ENCODE assay signal across 8 cellular contexts in the genomic region with DNA sequence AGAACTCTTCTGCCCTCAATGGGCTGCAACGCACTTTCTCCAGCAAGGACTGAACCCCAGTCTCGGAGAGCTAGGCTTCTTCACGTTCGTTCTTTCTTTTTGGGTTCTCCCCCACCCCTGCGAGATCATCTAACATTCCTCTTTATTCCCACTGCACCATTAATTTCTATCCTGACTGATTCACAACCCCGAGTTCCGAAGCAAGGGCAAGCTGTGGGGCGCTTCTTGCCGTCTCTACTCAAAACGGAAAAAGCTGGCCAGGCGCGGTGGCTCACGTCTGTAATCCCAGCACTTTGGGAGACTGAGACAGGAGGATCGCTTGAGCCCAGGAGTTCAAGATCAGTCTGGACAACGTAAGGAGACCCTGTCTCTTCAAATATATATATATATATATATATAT. TPM values are rescaled to one million over a fixed set of nuclear protein-coding genes. Genes with fewer than 3 reads are reported as not detected.
A peak's percentile ranks its signal among the peaks of the same experiment; 100 is the strongest.
DNase-seq lines count a peak whose midpoint lies in the region; ATAC-seq and TF ChIP-seq lines count a peak whose summit lies in the region.

No MANE protein-coding gene starts in this region.

- H3K36me3 ChIP-seq in left ventricle myocardium inferior (no peaks in the 10 kb centered on the region), mammary epithelial cell (ENCODE audit: insufficient read depth, low read length) (no peaks in the 10 kb centered on the region), vagina (no peaks in the 10 kb centered on the region)

- H3K79me2 ChIP-seq in mammary epithelial cell (ENCODE audit: insufficient read depth, low read length), result no peaks in the 10 kb centered on the region

- CTCF ChIA-PET in mammary epithelial cell (lab: Charles Lee; ENCODE audit: low non-redundant PET), result interaction anchor here (0.5 to 1.4 kb wide), 15 partner anchors 28 to 524 kb away, joined by 3 to 9 read pairs (median 4); a partner anchor contains a TSS

- intact Hi-C loops in left ventricle myocardium inferior (cut with micrococcal nuclease) (no loop called here), Right ventricle myocardium inferior (cut with DNase I) (loop anchor here (1.0 to 2.0 kb wide), 3 partner anchors 72 to 229 kb away; no protein-coding TSS in a partner anchor), mammary epithelial cell (cut with micrococcal nuclease) (loop anchor here (2.0 kb wide), 1 partner anchor 51 kb away; no protein-coding TSS in a partner anchor), vagina (cut with DNase I) (no loop called here)

- in situ Hi-C loops in mammary epithelial cell (cut with MboI; ENCODE audit: low sequenced_read_pairs in 2 of 2), result loop anchor here in 1 of 2 donors (5.0 kb wide), 1 partner anchor 236 kb away; no protein-coding TSS in a partner anchor

- no TSS peak for BruUV-seq in mammary epithelial cell (replicated peaks; lab: Mats Ljungman, UMichigan)

- no peak overlapping the region for H3K9ac ChIP-seq in mammary epithelial cell (ENCODE audit: insufficient read depth, low read length)

- H3K9me3 Mint-ChIP-seq in mesothelial cell of epicardium, result no peaks in the 10 kb centered on the region

- H3K4me2 ChIP-seq in mammary epithelial cell (ENCODE audit: insufficient read depth, low read depth, low read length), result peak overlapping the region; percentile 70

- H3K27ac Mint-ChIP-seq in mesothelial cell of epicardium, result peak overlapping the region; percentile 86

- H3K27ac ChIP-seq in left ventricle myocardium inferior (replicated peaks) (peak overlapping the region; percentile 92), mammary epithelial cell (ENCODE audit: insufficient read depth, low read depth, low read length) (no peak overlapping the region), vagina (peak overlapping the region; percentile 92)

- no peak for TF ChIP-seq POLR2A in vagina (IDR thresholded peaks at IDR 0.05)

- DNase-seq in left ventricle myocardium inferior (no peak), Right ventricle myocardium inferior (ENCODE audit: missing footprints) (no peak), mammary epithelial cell (no peak), mesothelial cell of epicardium (ENCODE audit: low spot score in 2 of 2, unreplicated experiment in 2 of 2) (no peak), vagina (ENCODE audit: extremely low spot score in 2 of 2) (no peak), HuH-7.5 (ENCODE audit: low spot score) (no peak), NCI-H2029 (lab: John Stamatoyannopoulos, UW) (no peak)

- H3K27me3 ChIP-seq in left ventricle myocardium inferior (ENCODE audit: low read depth), result no peaks in the 10 kb centered on the region
- H3K27me3 ChIP-seq in mammary epithelial cell (ENCODE audit: insufficient read depth, low read length), result no peaks in the 10 kb centered on the region
- no peaks in the 10 kb centered on the region for H3K27me3 ChIP-seq in vagina

- peak overlapping the region; percentile 87 for H2AFZ ChIP-seq in mammary epithelial cell (ENCODE audit: low read depth, low read length)

- dilution Hi-C loops in mammary epithelial cell (cut with HindIII; ENCODE audit: low sequenced_read_pairs), result loop anchor here (5.0 to 10.0 kb wide), 2 partner anchors 69 to 233 kb away; no protein-coding TSS in a partner anchor

- H3K4me3 ChIP-seq in left ventricle myocardium inferior, result peak overlapping the region; percentile 74
- H3K4me3 ChIP-seq in mammary epithelial cell (replicated peaks in 1 of 3; ENCODE audit: insufficient read depth in 1 of 3, low read depth in 2 of 3, low read length in 3 of 3), result peak overlapping the region in 1 of 3 experiments; percentile 52
- H3K4me3 ChIP-seq in vagina, result peak overlapping the region; percentile 50 to 52

- no peak for ATAC-seq in Right ventricle myocardium inferior
- no peak for ATAC-seq in HG02870 (IDR thresholded peaks at IDR 0.05; ENCODE audit: unreplicated experiment)

- H3K4me1 ChIP-seq in left ventricle myocardium inferior (peaks cover 32% of the 10 kb centered on the region), mammary epithelial cell (ENCODE audit: insufficient read depth, low read length) (peaks cover 4% of the 10 kb centered on the region), vagina (peaks cover 16% of the 10 kb centered on the region)

- no peaks in the 10 kb centered on the region for H4K20me1 ChIP-seq in mammary epithelial cell (ENCODE audit: insufficient read depth, low read length)

- TF ChIP-seq CTCF in left ventricle myocardium inferior (IDR thresholded peaks at IDR 0.05; ENCODE audit: borderline replicate concordance), result no peak
- no peak for TF ChIP-seq CTCF in mammary epithelial cell (conservative IDR thresholded peaks at IDR 0.05 in 1 of 2, IDR thresholded peaks at IDR 0.05 in 1 of 2; ENCODE audit: extremely low read depth in 1 of 2, insufficient read depth in 1 of 2, low read depth in 1 of 2, low read length in 2 of 2)
- TF ChIP-seq CTCF in mesothelial cell of epicardium (IDR thresholded peaks at IDR 0.05; ENCODE audit: unreplicated experiment), result no peak
- TF ChIP-seq CTCF in vagina (IDR thresholded peaks at IDR 0.05), result no peak

- peak overlapping the region; percentile 85 for H3K4me3 Mint-ChIP-seq in mesothelial cell of epicardium

- peaks cover 2% of the 10 kb centered on the region for H3K27me3 Mint-ChIP-seq in mesothelial cell of epicardium (ENCODE audit: low read depth)

- WGBS in mammary epithelial cell (ENCODE audit: low coverage, missing lambda C conversion rate), result 88% methylated on average over 10 of the region's 15 CpGs

- peaks cover 29% of the 10 kb centered on the region for H3K4me1 Mint-ChIP-seq in mesothelial cell of epicardium

- no peaks in the 10 kb centered on the region for H3K9me3 ChIP-seq in left ventricle myocardium inferior (replicated peaks)
- no peaks in the 10 kb centered on the region for H3K9me3 ChIP-seq in mammary epithelial cell (replicated peaks; ENCODE audit: insufficient read depth, low read length)
- no peaks in the 10 kb centered on the region for H3K9me3 ChIP-seq in vagina

- H3K36me3 Mint-ChIP-seq in mesothelial cell of epicardium, result no peaks in the 10 kb centered on the region

RNA-seq across cellular contexts. Expression of a gene that starts 37.4 kb away (rescaled TPM):
- 73.7 TPM for total RNA-seq in left ventricle myocardium inferior
- total RNA-seq in Right ventricle myocardium inferior, result 44.8 TPM
- 100 to 1,000 TPM in 1 of 2 donors, 10 to 100 TPM in 1; 74.8 to 107 TPM for total RNA-seq in mammary epithelial cell
- 47.2 TPM for polyA plus RNA-seq in mammary epithelial cell
- polyA minus RNA-seq in mammary epithelial cell, result 57.2 TPM
- total RNA-seq in mesothelial cell of epicardium, result 186 to 192 TPM (median 191 TPM) in 3 replicates
- 191 TPM for total RNA-seq in vagina

RNA-seq across cellular contexts. Expression of a gene that starts 38.4 kb away (rescaled TPM):
- total RNA-seq in left ventricle myocardium inferior, result not detected
- total RNA-seq in Right ventricle myocardium inferior, result 0.51 TPM
- total RNA-seq in mammary epithelial cell, result under 1 TPM in 1 of 2 donors, not detected in 1; under 0.01 TPM
- not detected for polyA plus RNA-seq in mammary epithelial cell
- not detected for polyA minus RNA-seq in mammary epithelial cell
- total RNA-seq in mesothelial cell of epicardium, result 0.13 to 0.18 TPM in 2 of 3 replicates, not detected in the other
- total RNA-seq in vagina, result not detected

Comparison
In these comparisons a context has a peak if more than half of its experiments do, and no peak if none do; other contexts are left out.
1. intact Hi-C loops: an anchor here in Right ventricle myocardium inferior (1.0 to 2.0 kb wide) and mammary epithelial cell (2.0 kb wide); none called in left ventricle myocardium inferior and vagina.